ENCODE assay signal across 1 cellular context in genomic region chr16:67245189-67245585, GRCh38.
TF ChIP-seq lines count a peak whose summit lies in the region.

No MANE protein-coding gene starts in this region.

TF ChIP-seq in GM12878, 131 proteins besides CTCF, POLR2A, EP300 and RAD21:
- TF ChIP-seq SKIL (IDR thresholded peaks at IDR 0.05; ENCODE audit: low read depth, poor library complexity, severe bottlenecking): no peak
